Comparison of ENCODE assay signal across 14 cellular contexts in genomic region chr2:240972201-240972600, GRCh38.
"Had no signal": no experiment of that assay in that cellular context is flagged by ENCODE, and none has a peak within 500 bp of the region (broad histone marks: within the 10 kb centered on the region; RNA-seq: fewer than 3 reads in every experiment).

No MANE protein-coding gene starts in this region.

- H2AFZ ChIP-seq: neural progenitor cell had no signal

- H3K27me3 ChIP-seq: pancreas, SJSA1 had no signal

- H3K4me3 Mint-ChIP-seq: activated CD4-positive, alpha-beta T cell treated with anti-CD3 and anti-CD28 coated beads for 36 hours; activated CD8-positive, alpha-beta T cell treated with anti-CD3 and anti-CD28 coated beads, Interleukin-2, amount 10 ng/mL, durations not matched to agents 7 days and 5 days; central memory CD8-positive, alpha-beta T cell; dendritic cell treated with granulocyte-macrophage colony-stimulating factor and Interleukin-4, amounts not matched to agents 40 ng/mL and 50 ng/mL, for 4 days; neural progenitor cell; stimulated activated effector memory CD8-positive, alpha-beta T cell treated with anti-CD3 and anti-CD28 coated beads, Interleukin-12 subunit alpha, Interleukin-12 subunit beta, amount 100 ng/mL, for 72 hours had no signal

- H3K36me3 Mint-ChIP-seq: neural progenitor cell; stimulated activated effector memory CD8-positive, alpha-beta T cell treated with anti-CD3 and anti-CD28 coated beads, Interleukin-12 subunit alpha, Interleukin-12 subunit beta, amount 100 ng/mL, for 72 hours had no signal

- H3K4me1 ChIP-seq: neural progenitor cell, pancreas had no signal

- H3K4me3 ChIP-seq: neural progenitor cell, pancreas, SJSA1, smooth muscle cell had no signal

- H3K36me3 ChIP-seq: neural progenitor cell, pancreas, SJSA1, WERI-Rb-1 had no signal

- DNase-seq: activated CD4-positive, alpha-beta T cell treated with anti-CD3 and anti-CD28 coated beads for 36 hours; activated CD8-positive, alpha-beta memory T cell treated with anti-CD3 and anti-CD28 coated beads, Interleukin-2, amount 50 U/mL, for 48 hours; activated CD8-positive, alpha-beta T cell treated with anti-CD3 and anti-CD28 coated beads, Interleukin-2, amount 10 ng/mL, durations not matched to agents 7 days and 5 days; retina; T1000; trophoblast cell; WERI-Rb-1 had no signal

- H3K4me2 ChIP-seq: neural progenitor cell, smooth muscle cell had no signal

- H3K9me3 Mint-ChIP-seq: central memory CD8-positive, alpha-beta T cell; dendritic cell treated with granulocyte-macrophage colony-stimulating factor and Interleukin-4, amounts not matched to agents 40 ng/mL and 50 ng/mL, for 4 days; neural progenitor cell; stimulated activated effector memory CD8-positive, alpha-beta T cell treated with anti-CD3 and anti-CD28 coated beads, Interleukin-12 subunit alpha, Interleukin-12 subunit beta, amount 100 ng/mL, for 72 hours had no signal

- H3K27ac ChIP-seq: neural progenitor cell, SJSA1, WERI-Rb-1 had no signal

- H3K27ac Mint-ChIP-seq: activated CD4-positive, alpha-beta T cell treated with anti-CD3 and anti-CD28 coated beads for 36 hours; dendritic cell treated with granulocyte-macrophage colony-stimulating factor and Interleukin-4, amounts not matched to agents 40 ng/mL and 50 ng/mL, for 4 days; stimulated activated effector memory CD8-positive, alpha-beta T cell treated with anti-CD3 and anti-CD28 coated beads, Interleukin-12 subunit alpha, Interleukin-12 subunit beta, amount 100 ng/mL, for 72 hours had no signal

- H3K9me3 ChIP-seq: pancreas, SJSA1 had no signal

- H3K9ac ChIP-seq: neural progenitor cell had no signal

- H3K4me1 Mint-ChIP-seq: central memory CD8-positive, alpha-beta T cell; stimulated activated effector memory CD8-positive, alpha-beta T cell treated with anti-CD3 and anti-CD28 coated beads, Interleukin-12 subunit alpha, Interleukin-12 subunit beta, amount 100 ng/mL, for 72 hours had no signal

- ATAC-seq: activated CD4-positive, alpha-beta T cell treated with anti-CD3 and anti-CD28 coated beads for 36 hours; activated CD8-positive, alpha-beta T cell treated with anti-CD3 and anti-CD28 coated beads, Interleukin-2, amount 10 ng/mL, durations not matched to agents 7 days and 5 days; stimulated activated effector memory CD8-positive, alpha-beta T cell treated with anti-CD3 and anti-CD28 coated beads, Interleukin-12 subunit alpha, Interleukin-12 subunit beta, amount 100 ng/mL, for 72 hours had no signal
